11 cellular contexts compared by ENCODE assay signal in the genomic region with DNA sequence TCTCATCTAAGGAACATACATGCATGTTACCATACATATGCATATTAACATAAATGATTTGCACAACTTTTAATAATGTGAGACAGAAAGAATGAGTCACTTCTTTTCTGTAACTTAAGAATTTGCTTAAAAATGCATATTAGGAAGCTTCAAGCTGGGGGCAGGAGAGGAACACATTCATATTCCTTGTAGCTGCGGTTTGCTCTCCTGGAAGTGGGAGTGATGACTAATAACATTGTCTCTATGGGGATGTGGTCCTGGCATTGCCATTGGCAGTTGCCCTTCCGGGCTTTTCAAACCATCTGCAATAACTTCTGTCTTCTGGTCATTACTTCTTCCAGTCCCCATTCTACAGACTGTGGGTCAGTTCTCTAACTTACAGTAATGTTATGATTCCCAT. TPM values are rescaled to one million over a fixed set of nuclear protein-coding genes. Genes with fewer than 3 reads are reported as not detected.
DNase-seq lines count a peak whose midpoint lies in the region; ATAC-seq and TF ChIP-seq lines count a peak whose summit lies in the region.
"Had no signal": no experiment of that assay in that cellular context is flagged by ENCODE, and none has a peak within 500 bp of the region (broad histone marks: within the 10 kb centered on the region; RNA-seq: fewer than 3 reads in every experiment).

No MANE protein-coding gene starts in this region.

- no TSS peak for BruUV-seq in Caco-2 (replicated peaks; lab: Mats Ljungman, UMichigan)

- no peak overlapping the region for H3K4me3 ChIP-seq in heart right ventricle
- no peak overlapping the region for H3K4me3 ChIP-seq in Caco-2 (ENCODE audit: low read depth, low read length)
- H3K4me3 ChIP-seq: thyroid gland had no signal

- H3K4me1 ChIP-seq in heart right ventricle, result peaks cover 0 to 31% (median 9%) of the 10 kb centered on the region in 9 donors
- H3K4me1 ChIP-seq in Caco-2, result no peaks in the 10 kb centered on the region
- H3K4me1 ChIP-seq: parathyroid adenoma, thyroid gland had no signal

- H3K4me3 Mint-ChIP-seq in Caco-2 (ENCODE audit: unreplicated experiment), result no peak overlapping the region
- H3K4me3 Mint-ChIP-seq in activated T-cell treated with anti-CD3 and anti-CD28 coated beads, Interleukin-2, amount 50 U/mL, for 24 hours, result no peak overlapping the region

- no peak overlapping the region for H3K27ac Mint-ChIP-seq in Caco-2 (ENCODE audit: unreplicated experiment)
- H3K27ac Mint-ChIP-seq in activated T-cell treated with anti-CD3 and anti-CD28 coated beads, Interleukin-2, amount 50 U/mL, for 24 hours, result no peak overlapping the region

- CTCF ChIA-PET in Caco-2 (lab: Charles Lee), result no interaction called here

- intact Hi-C loops in heart right ventricle (cut with DNase I) (loop anchor here in 2 of 10 donors (10.0 kb wide), 2 partner anchors 200 to 310 kb away; no protein-coding TSS in a partner anchor), Caco-2 (cut with micrococcal nuclease; ENCODE audit: unreplicated experiment) (no loop called here)

- POLR2A ChIA-PET in Caco-2 (lab: Charles Lee), result no interaction called here

- H3K9me3 ChIP-seq in heart right ventricle, result no peaks in the 10 kb centered on the region
- H3K9me3 ChIP-seq in Caco-2, result no peaks in the 10 kb centered on the region
- H3K9me3 ChIP-seq: thyroid gland had no signal

- TF ChIP-seq CTCF in heart right ventricle (IDR thresholded peaks at IDR 0.05) (peak in 1 of 9 donors; percentile 24), Caco-2 (IDR thresholded peaks at IDR 0.05; ENCODE audit: insufficient read depth in 1 of 2, low read depth in 1 of 2, low read length in 1 of 2, severe bottlenecking in 1 of 2, unreplicated experiment in 1 of 2) (no peak)

- DNase-seq in ACHN (peak; percentile 66), HS-5 (ENCODE audit: low read depth) (peak; percentile 95), T1000 (lab: John Stamatoyannopoulos, UW) (peak; percentile 52), heart right ventricle (no peak), Caco-2 (no peak)
- DNase-seq in activated T-cell treated with anti-CD3 and anti-CD28 coated beads, Interleukin-2, amount 50 U/mL, for 24 hours, result no peak
- DNase-seq: T-helper 2 cell had no signal

- H3K9me3 Mint-ChIP-seq in Caco-2 (ENCODE audit: unreplicated experiment), result no peaks in the 10 kb centered on the region
- no peaks in the 10 kb centered on the region for H3K9me3 Mint-ChIP-seq in activated T-cell treated with anti-CD3 and anti-CD28 coated beads, Interleukin-2, amount 50 U/mL, for 24 hours

- no peaks in the 10 kb centered on the region for H3K36me3 ChIP-seq in heart right ventricle
- H3K36me3 ChIP-seq in Caco-2 (ENCODE audit: control insufficient read depth, insufficient read depth, low read length), result no peaks in the 10 kb centered on the region
- H3K36me3 ChIP-seq: thyroid gland had no signal

- H3K4me1 Mint-ChIP-seq in Caco-2 (ENCODE audit: low read depth, unreplicated experiment), result no peaks in the 10 kb centered on the region
- peaks cover 21% of the 10 kb centered on the region for H3K4me1 Mint-ChIP-seq in activated T-cell treated with anti-CD3 and anti-CD28 coated beads, Interleukin-2, amount 50 U/mL, for 24 hours (ENCODE audit: low read depth)

- peak overlapping the region in 1 of 10 donors; percentile 18 for H3K27ac ChIP-seq in heart right ventricle
- H3K27ac ChIP-seq: parathyroid adenoma, thyroid gland had no signal

- H3K27me3 Mint-ChIP-seq in Caco-2 (ENCODE audit: insufficient read depth, unreplicated experiment), result peaks cover 12% of the 10 kb centered on the region
- H3K27me3 Mint-ChIP-seq in activated T-cell treated with anti-CD3 and anti-CD28 coated beads, Interleukin-2, amount 50 U/mL, for 24 hours, result no peaks in the 10 kb centered on the region

- H3K27me3 ChIP-seq in heart right ventricle (peaks cover 0 to 14% (median 0%) of the 10 kb centered on the region in 7 donors), Caco-2 (replicated peaks; ENCODE audit: control insufficient read depth, insufficient read depth, low read length) (no peaks in the 10 kb centered on the region)
- H3K27me3 ChIP-seq: thyroid gland had no signal

- ATAC-seq in heart right ventricle (peak in 5 of 8 donors; percentile 25 to 57 (median 39)), GM21360 (IDR thresholded peaks at IDR 0.05; ENCODE audit: unreplicated experiment) (no peak), GM19023 (IDR thresholded peaks at IDR 0.05; ENCODE audit: unreplicated experiment) (no peak)

- in situ Hi-C loops in ACHN (cut with HindIII; ENCODE audit: low pct_ligation_motif_present, low pct_unique_long_range_greater_than_20kb, low sequenced_read_pairs), result no loop called here

- no peaks in the 10 kb centered on the region for H3K36me3 Mint-ChIP-seq in Caco-2 (ENCODE audit: insufficient read depth, unreplicated experiment)
- H3K36me3 Mint-ChIP-seq in activated T-cell treated with anti-CD3 and anti-CD28 coated beads, Interleukin-2, amount 50 U/mL, for 24 hours (ENCODE audit: low read depth), result no peaks in the 10 kb centered on the region

- 59 to 74% methylated on average over 2 of the region's 2 CpGs for WGBS in heart right ventricle, 2 donors

RNA-seq across cellular contexts. Expression of gene CHST2, which starts 15.6 kb away (rescaled TPM):
- total RNA-seq in heart right ventricle (1 to 10 TPM in 9 of 10 donors, under 1 TPM in 1; 0.89 to 7.0 (median 1.7) TPM), Caco-2 (2022) (not detected in 2 replicates)
- 1 to 10 TPM in 1 of 2 donors, under 1 TPM in 1; 0.44 to 2.8 TPM for polyA plus RNA-seq in heart right ventricle

Comparison
In these comparisons a context has a peak if more than half of its experiments do, and no peak if none do; other contexts are left out.
1. DNase-seq: peak in ACHN (single experiment), HS-5 (single experiment) and T1000 (single experiment); none in heart right ventricle (0 of 2), Caco-2 (0 of 2) and activated T-cell treated with anti-CD3 and anti-CD28 coated beads, Interleukin-2, amount 50 U/mL, for 24 hours (single experiment).
2. ATAC-seq: peak in heart right ventricle (5 of 8); none in GM21360 (single experiment) and GM19023 (single experiment).